In the genomic region with DNA sequence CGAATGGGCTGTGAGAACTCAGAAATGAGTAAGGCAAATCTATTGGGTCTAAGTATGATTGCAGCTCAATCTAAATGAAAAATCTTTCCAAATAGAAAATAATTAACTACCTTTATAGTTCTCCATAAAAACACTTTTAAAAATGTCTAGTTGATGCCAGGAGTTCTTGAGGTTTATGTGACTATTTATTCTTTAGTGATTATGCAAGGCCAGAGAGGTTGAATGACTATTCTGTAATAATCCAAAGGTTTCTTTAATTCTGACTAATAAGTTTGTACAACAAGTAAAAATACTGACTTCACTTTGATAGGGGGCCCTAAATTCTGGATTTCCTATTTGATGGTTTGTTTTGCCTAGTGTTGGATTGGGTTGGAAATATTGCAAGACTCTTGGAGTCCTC, we compare ENCODE assay signal across 23 cellular contexts.
DNase-seq lines count a peak whose midpoint lies in the region; ATAC-seq, FAIRE-seq and TF ChIP-seq lines count a peak whose summit lies in the region.
"Had no signal": no experiment of that assay in that cellular context is flagged by ENCODE, and none has a peak within 500 bp of the region (broad histone marks: within the 10 kb centered on the region; RNA-seq: fewer than 3 reads in every experiment).

No MANE protein-coding gene starts in this region.

- H3K36me3 ChIP-seq in liver (ENCODE audit: control insufficient read depth in 4 of 4, insufficient read depth in 3 of 4, low read depth in 1 of 4, low read length in 3 of 4) (no peaks in the 10 kb centered on the region), HepG2 (replicated peaks in 1 of 2; ENCODE audit: control insufficient read depth in 1 of 2, insufficient read depth in 2 of 2, low read length in 2 of 2) (no peaks in the 10 kb centered on the region), parathyroid adenoma (ENCODE audit: control insufficient read depth, insufficient read depth, low read length) (no peaks in the 10 kb centered on the region)
- H3K36me3 ChIP-seq: BE2C; BLaER1 treated with 17β-estradiol and CSF1 and Interleukin-3, amounts not matched to agents 10 nM and 100 nM; HAP-1 had no signal

- H3K4me2 ChIP-seq in HepG2 (ENCODE audit: low read depth, low read length), result no peak overlapping the region
- no peak overlapping the region for H3K4me2 ChIP-seq in parathyroid adenoma (ENCODE audit: low read length)
- H3K4me2 ChIP-seq: BLaER1 treated with 17β-estradiol and CSF1 and Interleukin-3, amounts not matched to agents 10 nM and 100 nM had no signal

- H3K4me1 ChIP-seq in liver (ENCODE audit: control insufficient read depth in 4 of 4, insufficient read depth in 4 of 4, low read length in 3 of 4) (peaks cover 0 to 34% (median 29%) of the 10 kb centered on the region in 4 donors), HepG2 (ENCODE audit: insufficient read depth, low read length) (peaks cover 86% of the 10 kb centered on the region), parathyroid adenoma (peaks cover 46% of the 10 kb centered on the region)
- H3K4me1 ChIP-seq: BE2C; BLaER1 treated with 17β-estradiol and CSF1 and Interleukin-3, amounts not matched to agents 10 nM and 100 nM; HAP-1 had no signal

- no peak for FAIRE-seq in HepG2 (lab: Jason Lieb, UNC)
- FAIRE-seq: A204.1, D721Med, GM12892, H54 had no signal

- no peak for TF ChIP-seq POLR2A in HepG2 (IDR thresholded peaks at IDR 0.05; ENCODE audit: insufficient read depth in 1 of 2, low read depth in 2 of 2, low read length in 2 of 2)

- WGBS in liver, result 27% methylated on average over 1 of the region's 1 CpG
- 65% methylated on average over 1 of the region's 1 CpG for WGBS in HepG2 (ENCODE audit: low lambda C conversion rate)

- POLR2A ChIA-PET in HepG2 (lab: Yijun Ruan, JAX), result no interaction called here

- ATAC-seq in HepG2, result no peak
- peak; percentile 72 for ATAC-seq in left lobe of liver

- no peak for TF ChIP-seq CTCF in liver (IDR thresholded peaks at IDR 0.05; ENCODE audit: low read depth, low read length, missing input control)
- no peak for TF ChIP-seq CTCF in HepG2 (CRISPR knock-in tag; IDR thresholded peaks at IDR 0.05)
- no peak for TF ChIP-seq CTCF in parathyroid adenoma (IDR thresholded peaks at IDR 0.05)

- H3K79me2 ChIP-seq in HepG2 (ENCODE audit: insufficient read depth, low read length), result no peaks in the 10 kb centered on the region
- H3K79me2 ChIP-seq in parathyroid adenoma, result no peaks in the 10 kb centered on the region

- TF ChIP-seq EP300 in HepG2 (IDR thresholded peaks at IDR 0.05; ENCODE audit: low read depth in 2 of 2, low read length in 2 of 2) (no peak), HepG2 (CRISPR knock-in tag; IDR thresholded peaks at IDR 0.05; ENCODE audit: borderline replicate concordance) (no peak)

- in situ Hi-C loops in HepG2 (cut with HindIII; ENCODE audit: extremely low pct_ligation_motif_present, low pct_unique_long_range_greater_than_20kb), result no loop called here

- no peaks in the 10 kb centered on the region for H4K20me1 ChIP-seq in HepG2 (ENCODE audit: insufficient read depth, low read length)
- H4K20me1 ChIP-seq: BLaER1 treated with 17β-estradiol and CSF1 and Interleukin-3, amounts not matched to agents 10 nM and 100 nM had no signal

- intact Hi-C loops in HepG2 (cut with micrococcal nuclease; ENCODE audit: unreplicated experiment), result no loop called here

- H3K27me3 ChIP-seq in liver (ENCODE audit: control insufficient read depth in 4 of 4, insufficient read depth in 4 of 4, low read length in 3 of 4), result no peaks in the 10 kb centered on the region
- H3K27me3 ChIP-seq in HepG2 (ENCODE audit: control insufficient read depth in 1 of 2, insufficient read depth in 2 of 2, low read length in 2 of 2), result no peaks in the 10 kb centered on the region
- no peaks in the 10 kb centered on the region for H3K27me3 ChIP-seq in parathyroid adenoma (ENCODE audit: control insufficient read depth, insufficient read depth, low read length)
- H3K27me3 ChIP-seq: BE2C; BLaER1 treated with 17β-estradiol and CSF1 and Interleukin-3, amounts not matched to agents 10 nM and 100 nM had no signal

- DNase-seq in HepG2 (ENCODE audit: low spot score) (no peak), left lobe of liver (ENCODE audit: low spot score) (no peak), SK-N-DZ (ENCODE audit: low spot score) (no peak), GF-D8 (lab: John Stamatoyannopoulos, UW) (no peak)
- DNase-seq in activated T-cell treated with anti-CD3 and anti-CD28 coated beads, Interleukin-2, amount 50 U/mL, for 48 hours, result no peak
- DNase-seq: AML-193; BE2C; CD4-positive, alpha-beta T cell; CD8-positive, alpha-beta memory T cell; DMS 273 treated with DMSO at 0.1 percent for 48 hours; DMS53; DMS79 treated with DMSO at 0.1 percent for 48 hours; GOT3; HFFc6 had no signal

- H3K4me3 ChIP-seq in liver (ENCODE audit: low read depth in 1 of 3, low read length in 3 of 3) (no peak overlapping the region), HepG2 (replicated peaks in 1 of 3; ENCODE audit: insufficient read depth in 1 of 3, low read depth in 2 of 3, low read length in 3 of 3) (no peak overlapping the region), parathyroid adenoma (ENCODE audit: low read depth, low read length) (no peak overlapping the region)
- H3K4me3 ChIP-seq: BLaER1 treated with 17β-estradiol and CSF1 and Interleukin-3, amounts not matched to agents 10 nM and 100 nM; HAP-1 had no signal

- H3K9ac ChIP-seq in liver (ENCODE audit: low read depth in 1 of 2, low read length in 2 of 2) (no peak overlapping the region), HepG2 (ENCODE audit: insufficient read depth, low read depth, low read length) (no peak overlapping the region), parathyroid adenoma (no peak overlapping the region)
- H3K9ac ChIP-seq: BLaER1 treated with 17β-estradiol and CSF1 and Interleukin-3, amounts not matched to agents 10 nM and 100 nM had no signal

- CTCF ChIA-PET in HepG2 (lab: Yijun Ruan, JAX; ENCODE audit: low intra/inter-chr PET ratio, low total read pairs), result no interaction called here

- BruUV-seq in HepG2 (replicated peaks; lab: Mats Ljungman, UMichigan), result no TSS peak

- no peak overlapping the region for H2AFZ ChIP-seq in HepG2 (ENCODE audit: low read length)
- H2AFZ ChIP-seq in parathyroid adenoma, result peak overlapping the region; percentile 7

- TF ChIP-seq RAD21 in liver (IDR thresholded peaks at IDR 0.05) (peak in 1 of 2 donors; percentile 13), HepG2 (CRISPR knock-in tag; IDR thresholded peaks at IDR 0.05) (no peak)

- H3K9me3 ChIP-seq in liver (ENCODE audit: control insufficient read depth in 4 of 4, low read length in 3 of 4) (no peaks in the 10 kb centered on the region), HepG2 (ENCODE audit: low read length) (no peaks in the 10 kb centered on the region), parathyroid adenoma (ENCODE audit: control insufficient read depth, low read length) (no peaks in the 10 kb centered on the region)
- H3K9me3 ChIP-seq: BE2C; BLaER1 treated with 17β-estradiol and CSF1 and Interleukin-3, amounts not matched to agents 10 nM and 100 nM; HAP-1 had no signal

- H3K27ac ChIP-seq in liver (ENCODE audit: low read depth in 1 of 2, low read length in 2 of 2) (peak overlapping the region in 1 of 2 donors; percentile 38), HepG2 (ENCODE audit: extremely low read length, insufficient read depth, low read length) (no peak overlapping the region), parathyroid adenoma (no peak overlapping the region)
- H3K27ac ChIP-seq: 22Rv1; BLaER1 treated with 17β-estradiol and CSF1 and Interleukin-3, amounts not matched to agents 10 nM and 100 nM had no signal

TF ChIP-seq in liver, 16 proteins besides CTCF, POLR2A, EP300 and RAD21 (continues in another document):
- TF ChIP-seq FOXA1 (IDR thresholded peaks at IDR 0.05) (no peak), NR2F2 (IDR thresholded peaks at IDR 0.05) (no peak), RXRA (IDR thresholded peaks at IDR 0.05) (peak in 1 of 2 donors; percentile 38), HNF4G (IDR thresholded peaks at IDR 0.05) (no peak), TAF1 (conservative IDR thresholded peaks at IDR 0.05) (no peak)
- TF ChIP-seq, protein P1, sequence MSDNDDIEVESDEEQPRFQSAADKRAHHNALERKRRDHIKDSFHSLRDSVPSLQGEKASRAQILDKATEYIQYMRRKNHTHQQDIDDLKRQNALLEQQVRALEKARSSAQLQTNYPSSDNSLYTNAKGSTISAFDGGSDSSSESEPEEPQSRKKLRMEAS (IDR thresholded peaks at IDR 0.05), result no peak

TF ChIP-seq in HepG2, 621 proteins besides CTCF, POLR2A, EP300 and RAD21 (continues in another document):
- TF ChIP-seq RELA (CRISPR knock-in tag; IDR thresholded peaks at IDR 0.05) (no peak), MED1 (CRISPR knock-in tag; IDR thresholded peaks at IDR 0.05) (no peak), ZNF550 (CRISPR knock-in tag; IDR thresholded peaks at IDR 0.05; ENCODE audit: borderline replicate concordance) (no peak), ZFY (CRISPR knock-in tag; IDR thresholded peaks at IDR 0.05) (no peak), ZBTB20 (CRISPR knock-in tag; IDR thresholded peaks at IDR 0.05; ENCODE audit: borderline replicate concordance, low read depth) (no peak)
- TF ChIP-seq, protein P2, sequence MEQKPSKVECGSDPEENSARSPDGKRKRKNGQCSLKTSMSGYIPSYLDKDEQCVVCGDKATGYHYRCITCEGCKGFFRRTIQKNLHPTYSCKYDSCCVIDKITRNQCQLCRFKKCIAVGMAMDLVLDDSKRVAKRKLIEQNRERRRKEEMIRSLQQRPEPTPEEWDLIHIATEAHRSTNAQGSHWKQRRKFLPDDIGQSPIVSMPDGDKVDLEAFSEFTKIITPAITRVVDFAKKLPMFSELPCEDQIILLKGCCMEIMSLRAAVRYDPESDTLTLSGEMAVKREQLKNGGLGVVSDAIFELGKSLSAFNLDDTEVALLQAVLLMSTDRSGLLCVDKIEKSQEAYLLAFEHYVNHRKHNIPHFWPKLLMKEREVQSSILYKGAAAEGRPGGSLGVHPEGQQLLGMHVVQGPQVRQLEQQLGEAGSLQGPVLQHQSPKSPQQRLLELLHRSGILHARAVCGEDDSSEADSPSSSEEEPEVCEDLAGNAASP (CRISPR knock-in tag; IDR thresholded peaks at IDR 0.05; ENCODE audit: borderline replicate concordance), result no peak
- TF ChIP-seq, protein P3, sequence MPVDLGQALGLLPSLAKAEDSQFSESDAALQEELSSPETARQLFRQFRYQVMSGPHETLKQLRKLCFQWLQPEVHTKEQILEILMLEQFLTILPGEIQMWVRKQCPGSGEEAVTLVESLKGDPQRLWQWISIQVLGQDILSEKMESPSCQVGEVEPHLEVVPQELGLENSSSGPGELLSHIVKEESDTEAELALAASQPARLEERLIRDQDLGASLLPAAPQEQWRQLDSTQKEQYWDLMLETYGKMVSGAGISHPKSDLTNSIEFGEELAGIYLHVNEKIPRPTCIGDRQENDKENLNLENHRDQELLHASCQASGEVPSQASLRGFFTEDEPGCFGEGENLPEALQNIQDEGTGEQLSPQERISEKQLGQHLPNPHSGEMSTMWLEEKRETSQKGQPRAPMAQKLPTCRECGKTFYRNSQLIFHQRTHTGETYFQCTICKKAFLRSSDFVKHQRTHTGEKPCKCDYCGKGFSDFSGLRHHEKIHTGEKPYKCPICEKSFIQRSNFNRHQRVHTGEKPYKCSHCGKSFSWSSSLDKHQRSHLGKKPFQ (CRISPR knock-in tag; IDR thresholded peaks at IDR 0.05; ENCODE audit: insufficient replicate concordance), result no peak
